Comparison of ENCODE assay signal across 13 cellular contexts in the genomic region with DNA sequence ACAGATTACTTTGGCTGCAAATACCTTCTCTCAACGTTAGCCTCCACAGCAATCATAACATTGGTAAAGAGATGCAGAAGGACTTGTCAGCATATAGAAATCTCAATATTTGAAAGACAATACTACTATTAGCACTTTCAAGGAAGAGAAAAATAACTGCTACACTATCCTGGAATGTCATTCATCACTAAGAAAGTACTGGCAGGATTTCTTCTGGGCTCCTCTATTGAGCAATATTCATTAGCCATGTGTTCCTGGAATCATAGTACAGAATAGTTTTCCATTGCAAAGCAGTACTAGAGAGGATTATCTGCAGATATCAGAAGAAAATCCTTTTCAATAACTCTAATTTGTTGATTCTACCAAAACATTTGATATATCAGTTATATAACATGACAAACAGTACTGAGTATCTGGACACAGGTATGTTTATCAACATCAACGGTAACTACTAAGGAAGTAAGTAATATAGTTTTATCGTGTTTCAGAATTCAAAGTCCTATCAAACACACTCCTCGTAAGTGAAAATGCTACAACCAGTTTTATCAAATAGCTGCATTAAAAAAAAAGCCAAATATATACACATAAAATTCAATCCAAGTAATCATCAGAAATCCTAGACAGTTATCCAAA. TPM values are rescaled to one million over a fixed set of nuclear protein-coding genes. Genes with fewer than 3 reads are reported as not detected.
A peak's percentile ranks its signal among the peaks of the same experiment; 100 is the strongest.
DNase-seq lines count a peak whose midpoint lies in the region; ATAC-seq and TF ChIP-seq lines count a peak whose summit lies in the region.
"Had no signal": no experiment of that assay in that cellular context is flagged by ENCODE, and none has a peak within 500 bp of the region (broad histone marks: within the 10 kb centered on the region; RNA-seq: fewer than 3 reads in every experiment).

No MANE protein-coding gene starts in this region.

- H3K9me3 ChIP-seq in IMR-90 (ENCODE audit: control insufficient read depth, insufficient read depth, low read length), result no peaks in the 10 kb centered on the region
- H3K9me3 ChIP-seq in mucosa of descending colon, result no peaks in the 10 kb centered on the region
- H3K9me3 ChIP-seq: BLaER1, tibial artery had no signal

- intact Hi-C loops in IMR-90 (cut with micrococcal nuclease) (loop anchor here (5.0 kb wide), 1 partner anchor 702 kb away; a partner anchor contains a TSS), mucosa of descending colon (cut with DNase I, micrococcal nuclease) (no loop called here)

- H3K4me1 ChIP-seq in IMR-90 (ENCODE audit: control insufficient read depth, insufficient read depth, low read length), result peaks cover 2% of the 10 kb centered on the region
- peaks cover 15% of the 10 kb centered on the region for H3K4me1 ChIP-seq in mucosa of descending colon (ENCODE audit: low read depth)

- H2BK5ac ChIP-seq in IMR-90 (ENCODE audit: low read depth, low read length, poor library complexity, severe bottlenecking), result no peak overlapping the region

- peaks cover 15 to 38% of the 10 kb centered on the region in 2 experiments for H3K79me1 ChIP-seq in IMR-90 (ENCODE audit: low read depth in 1 of 2, low read length in 2 of 2)

- no peak overlapping the region for H3K56ac ChIP-seq in IMR-90 (ENCODE audit: extremely low read depth, insufficient read depth, low read length)

- no peak for TF ChIP-seq CTCF in IMR-90 (conservative IDR thresholded peaks at IDR 0.05; ENCODE audit: low read depth, low read length)
- no peak for TF ChIP-seq CTCF in fibroblast of mammary gland (conservative IDR thresholded peaks at IDR 0.05; ENCODE audit: control insufficient read depth, insufficient read depth, low read depth, low read length)
- TF ChIP-seq CTCF in mucosa of descending colon (IDR thresholded peaks at IDR 0.05), result no peak

- no peak overlapping the region for H3K4me3 ChIP-seq in IMR-90 (ENCODE audit: insufficient read depth, low read depth, low read length)
- H3K4me3 ChIP-seq in fibroblast of mammary gland (ENCODE audit: control insufficient read depth, low read depth, low read length), result no peak overlapping the region
- no peak overlapping the region for H3K4me3 ChIP-seq in mucosa of descending colon
- H3K4me3 ChIP-seq: BLaER1, tibial artery had no signal

- no peak overlapping the region for H4K5ac ChIP-seq in IMR-90 (ENCODE audit: low read depth, low read length)

- H4K91ac ChIP-seq in IMR-90 (ENCODE audit: insufficient read depth, low read depth, low read length), result no peak overlapping the region

- H4K20me1 ChIP-seq in IMR-90 (ENCODE audit: insufficient read depth, low read length), result peaks cover 43% of the 10 kb centered on the region; the same call in 1 of the 2 replicates

- no peak overlapping the region for H3K4ac ChIP-seq in IMR-90 (ENCODE audit: low read depth, low read length)

- H3K18ac ChIP-seq in IMR-90 (ENCODE audit: low read depth, low read length), result no peak overlapping the region

- DNase-seq in AG08396 (ENCODE audit: low spot score) (peak; percentile 10), IMR-90 (peak; percentile 60), fibroblast of mammary gland (ENCODE audit: low read depth) (peak; percentile 67), mucosa of descending colon (no peak), NCI-H1694 (lab: John Stamatoyannopoulos, UW) (no peak)
- DNase-seq: activated CD8-positive, alpha-beta memory T cell treated with anti-CD3 and anti-CD28 coated beads, Interleukin-2, amount 50 U/mL, for 4 hours; retina; tibial artery had no signal

- ATAC-seq in IMR-90 (ENCODE audit: low read depth), result peak; percentile 72
- ATAC-seq in mucosa of descending colon, result peak; percentile 80
- no peak for ATAC-seq in GM19463 (IDR thresholded peaks at IDR 0.05; ENCODE audit: unreplicated experiment)
- ATAC-seq in GM18867 (IDR thresholded peaks at IDR 0.05; ENCODE audit: unreplicated experiment), result no peak
- no peak for ATAC-seq in GM21825 (IDR thresholded peaks at IDR 0.05; ENCODE audit: unreplicated experiment)
- ATAC-seq: HCT116 had no signal

- H2AK9ac ChIP-seq in IMR-90 (replicated peaks; ENCODE audit: low read depth, low read length, poor library complexity), result no peak overlapping the region

- H2AK5ac ChIP-seq in IMR-90 (ENCODE audit: low read depth, low read length), result no peak overlapping the region

- CTCF ChIA-PET in IMR-90 (lab: Yijun Ruan, JAX), result interaction anchor here (0.7 kb wide), 1 partner anchor 613 kb away, joined by 5 read pairs; no protein-coding TSS in a partner anchor

- no peak overlapping the region for H3K27ac ChIP-seq in IMR-90 (ENCODE audit: insufficient read depth, low read length)
- H3K27ac ChIP-seq: BLaER1, tibial artery had no signal

- TF ChIP-seq RAD21 in IMR-90 (IDR thresholded peaks at IDR 0.05; ENCODE audit: low read length), result no peak

- in situ Hi-C loops in IMR-90 (cut with MboI; ENCODE audit: low sequenced_read_pairs), result no loop called here

- no peak overlapping the region for H2BK120ac ChIP-seq in IMR-90 (ENCODE audit: low read depth, low read length)

- no peaks in the 10 kb centered on the region for H3K27me3 ChIP-seq in IMR-90 (ENCODE audit: control insufficient read depth, insufficient read depth, low read length)
- H3K27me3 ChIP-seq: BLaER1, tibial artery had no signal

- no peak overlapping the region for H3K23ac ChIP-seq in IMR-90 (ENCODE audit: low read depth, low read length)

- H4K8ac ChIP-seq in IMR-90 (ENCODE audit: low read depth in 2 of 2, low read length in 2 of 2), result no peak overlapping the region

- TF ChIP-seq POLR2A in IMR-90 (IDR thresholded peaks at IDR 0.05; ENCODE audit: low read depth, low read length), result no peak

- dilution Hi-C loops in IMR-90 (cut with HindIII; ENCODE audit: low sequenced_read_pairs, unreplicated experiment), result no loop called here

- POLR2A ChIA-PET in IMR-90 (lab: Charles Lee; ENCODE audit: unreplicated experiment), result interaction anchor here (0.6 kb wide), 1 partner anchor 342 kb away, joined by 3 read pairs; no protein-coding TSS in a partner anchor

- no peak overlapping the region for H3K9ac ChIP-seq in IMR-90 (ENCODE audit: low read depth, low read length)
- H3K9ac ChIP-seq: BLaER1 had no signal

- no TSS peak for BruUV-seq in IMR-90 (replicated peaks; lab: Mats Ljungman, UMichigan)

- H2BK15ac ChIP-seq in IMR-90 (ENCODE audit: low read depth, low read length), result no peak overlapping the region

- no peak overlapping the region for H2AFZ ChIP-seq in IMR-90 (replicated peaks; ENCODE audit: low read length, poor library complexity)

- H2BK20ac ChIP-seq in IMR-90 (ENCODE audit: low read depth, low read length), result no peak overlapping the region

- no CpG with 5 or more reads among the region's 4 CpGs for WGBS in IMR-90 (ENCODE audit: extremely low coverage in 2 of 2, insufficient read length in 1 of 2), 2 experiments

- H3K36me3 ChIP-seq in IMR-90 (ENCODE audit: control insufficient read depth, insufficient read depth, low read length) (peaks cover 13% of the 10 kb centered on the region), mucosa of descending colon (ENCODE audit: low read depth) (no peaks in the 10 kb centered on the region)

- no peak overlapping the region for H3K14ac ChIP-seq in IMR-90 (replicated peaks; ENCODE audit: low read depth, low read length)

- peaks cover 7% of the 10 kb centered on the region for H3K9me1 ChIP-seq in IMR-90 (ENCODE audit: insufficient read depth, low read length)

- peak overlapping the region; percentile 50; the same call in 1 of the 2 replicates for H3K4me2 ChIP-seq in IMR-90 (ENCODE audit: low read depth, low read length)
- H3K4me2 ChIP-seq: BLaER1 had no signal

TF ChIP-seq in IMR-90, 13 proteins besides CTCF, POLR2A, EP300 and RAD21:
- TF ChIP-seq CHD1 (IDR thresholded peaks at IDR 0.05; ENCODE audit: low read depth, low read length), result no peak
- peak; percentile 46; the same call in 1 of the 2 replicates for TF ChIP-seq MXI1 (IDR thresholded peaks at IDR 0.05; ENCODE audit: borderline replicate concordance, low read depth, low read length)
- peak; percentile 92 for TF ChIP-seq CEBPB (IDR thresholded peaks at IDR 0.05; ENCODE audit: low read depth, low read length)
- TF ChIP-seq NFE2L2 (IDR thresholded peaks at IDR 0.05; ENCODE audit: low read depth, low read length), result no peak
TF ChIP-seq in IMR-90: peak in this region for 2.

RNA-seq across cellular contexts. Expression of a gene that starts 27.3 kb away (rescaled TPM):
- 42.3 and 43.0 TPM in 2 replicates for total RNA-seq in IMR-90 (2012; rRNA removed)
- 12.3 and 12.9 TPM in 2 replicates for polyA plus RNA-seq in IMR-90 (2012; rRNA removed)
- 2.9 and 3.1 TPM in 2 replicates for polyA plus RNA-seq in IMR-90 (2012; cell fraction: cytosol; rRNA removed)
- 5.9 and 22.2 TPM in 2 replicates for polyA plus RNA-seq in IMR-90 (2012; cell fraction: nucleus; rRNA removed; ENCODE audit: low replicate concordance)
- total RNA-seq in mucosa of descending colon, result 10 to 100 TPM; 32.0 to 38.4 (median 36.3) TPM

Comparison
In these comparisons a context has a peak if more than half of its experiments do, and no peak if none do; other contexts are left out.
1. DNase-seq: peak in AG08396 (single experiment), IMR-90 (single experiment) and fibroblast of mammary gland (single experiment); none in mucosa of descending colon (0 of 3) and NCI-H1694 (single experiment).
2. ATAC-seq: peak in IMR-90 (single experiment) and mucosa of descending colon (single experiment); none in GM19463 (single experiment), GM18867 (single experiment) and GM21825 (single experiment).